Comparison of ENCODE assay signal across 11 cellular contexts in genomic region chr3:170360916-170361315, GRCh38. TPM values are rescaled to one million over a fixed set of nuclear protein-coding genes. Genes with fewer than 3 reads are reported as not detected.
DNase-seq lines count a peak whose midpoint lies in the region; ATAC-seq and TF ChIP-seq lines count a peak whose summit lies in the region.
"Had no signal": no experiment of that assay in that cellular context is flagged by ENCODE, and none has a peak within 500 bp of the region (broad histone marks: within the 10 kb centered on the region; RNA-seq: fewer than 3 reads in every experiment).

No MANE protein-coding gene starts in this region.

- no peak for ATAC-seq in stimulated activated naive CD8-positive, alpha-beta T cell treated with anti-CD3 and anti-CD28 coated beads, Interleukin-15, Interleukin-2, amounts not matched to agents 100 U/mL and 50 U/mL, for 24 hours
- ATAC-seq: left lobe of liver had no signal

- H3K4me3 ChIP-seq in NT2/D1 (ENCODE audit: insufficient read length, low read depth) = peak overlapping the region; percentile 2
- H3K4me3 ChIP-seq in epithelial cell of proximal tubule (ENCODE audit: low read depth, low read length) = peak overlapping the region; percentile 27
- peak overlapping the region in 1 of 2 experiments; percentile 17 for H3K4me3 ChIP-seq in neutrophil (ENCODE audit: low read depth in 1 of 2, low read length in 1 of 2)

- no peaks in the 10 kb centered on the region for H3K9me3 ChIP-seq in NT2/D1 (ENCODE audit: insufficient read depth, low read length)
- no peaks in the 10 kb centered on the region for H3K9me3 ChIP-seq in neutrophil
- H3K9me3 ChIP-seq: spleen had no signal

- peak overlapping the region; percentile 51 for H3K27ac ChIP-seq in neutrophil

- H3K9ac ChIP-seq in NT2/D1 (ENCODE audit: insufficient read length, low read depth) = no peak overlapping the region

- no peaks in the 10 kb centered on the region for H3K27me3 ChIP-seq in NT2/D1 (ENCODE audit: insufficient read depth, insufficient read length)
- no peaks in the 10 kb centered on the region for H3K27me3 ChIP-seq in neutrophil
- H3K27me3 ChIP-seq: spleen had no signal

- TF ChIP-seq CTCF in epithelial cell of proximal tubule (conservative IDR thresholded peaks at IDR 0.05; ENCODE audit: low read depth, low read length) (no peak), neutrophil (IDR thresholded peaks at IDR 0.05) (no peak)

- H3K36me3 ChIP-seq in NT2/D1 (ENCODE audit: insufficient read depth, insufficient read length, low read length) (peaks cover 64% of the 10 kb centered on the region), neutrophil (no peaks in the 10 kb centered on the region)

- H3K4me1 ChIP-seq in NT2/D1 (ENCODE audit: insufficient read depth, insufficient read length) (no peaks in the 10 kb centered on the region), neutrophil (ENCODE audit: control insufficient read depth in 1 of 2, insufficient read depth in 1 of 2, low read depth in 1 of 2, low read length in 1 of 2) (peaks cover 37 to 40% of the 10 kb centered on the region in 2 experiments)

- DNase-seq in ELF-1 (ENCODE audit: low read depth, low spot score) (peak; percentile 12), NT2/D1 (ENCODE audit: low read depth, low spot score) (no peak), epithelial cell of proximal tubule (ENCODE audit: low read depth) (no peak), NCI-H1417 (lab: John Stamatoyannopoulos, UW) (no peak), GM19240 (ENCODE audit: insufficient read length, low spot score) (no peak), cerebellum (ENCODE audit: low spot score) (no peak)
- no peak for DNase-seq in stimulated activated naive CD8-positive, alpha-beta T cell treated with anti-CD3 and anti-CD28 coated beads, Interleukin-15, Interleukin-2, amounts not matched to agents 100 U/mL and 50 U/mL, for 24 hours
- DNase-seq: NCI-H1436, spleen had no signal

RNA-seq across cellular contexts. Expression of gene SKIL, which starts 3.4 kb away (rescaled TPM):
- total RNA-seq in epithelial cell of proximal tubule = 25.1 and 29.3 TPM in 2 replicates
- 68.2 TPM for total RNA-seq in cerebellum

RNA-seq across cellular contexts. Expression of gene CLDN11, which starts 57.8 kb away (rescaled TPM):
- 33.7 and 61.0 TPM in 2 replicates for total RNA-seq in epithelial cell of proximal tubule
- total RNA-seq in cerebellum = 39.6 TPM
